ENCODE assay signal across 29 cellular contexts in the genomic region with DNA sequence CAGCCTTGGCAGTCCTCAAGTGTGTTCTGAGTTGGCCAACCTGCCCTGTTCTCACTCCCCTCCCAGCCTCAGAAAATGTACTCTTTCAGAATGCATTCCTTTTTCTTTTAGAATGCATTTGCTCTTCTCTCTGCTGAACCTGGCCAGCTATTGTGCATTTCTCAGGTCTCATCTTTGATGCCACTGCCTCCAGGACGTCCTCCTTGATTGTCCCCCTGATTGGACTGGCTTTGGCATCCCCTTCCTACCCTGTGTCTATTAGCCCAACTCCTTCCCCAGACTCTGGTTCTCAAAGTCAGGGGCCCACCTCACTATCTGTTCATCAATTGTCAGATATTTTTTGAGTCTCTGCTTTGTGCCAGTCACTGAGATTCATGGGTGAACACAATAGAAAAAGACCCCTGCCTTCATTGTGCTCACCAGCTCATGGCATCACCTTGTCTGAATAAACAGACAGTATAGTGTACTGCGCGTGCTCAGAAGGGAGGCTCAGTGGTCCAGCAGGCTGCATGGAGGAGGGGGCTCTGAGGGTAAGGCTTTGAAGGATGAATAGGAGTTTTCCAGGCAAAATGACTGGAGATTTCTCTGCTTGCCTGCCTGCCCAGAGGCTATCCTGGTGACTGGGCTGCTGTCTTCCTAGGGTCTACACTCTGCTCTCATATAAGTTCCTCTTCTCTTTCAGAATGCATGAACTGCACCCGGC.
"Had no signal": no experiment of that assay in that cellular context is flagged by ENCODE, and none has a peak within 500 bp of the region (broad histone marks: within the 10 kb centered on the region; RNA-seq: fewer than 3 reads in every experiment).

No MANE protein-coding gene starts in this region.

- H3K4me1 Mint-ChIP-seq: activated CD4-positive, alpha-beta T cell treated with anti-CD3 and anti-CD28 coated beads for 36 hours; activated naive CD8-positive, alpha-beta T cell treated with anti-CD3 and anti-CD28 coated beads for 36 hours; central memory CD8-positive, alpha-beta T cell; IgD-negative memory B cell had no signal

- H3K36me3 ChIP-seq: cardiac muscle cell had no signal

- H3K27me3 Mint-ChIP-seq: activated naive CD8-positive, alpha-beta T cell treated with anti-CD3 and anti-CD28 coated beads for 36 hours had no signal

- H3K4me3 Mint-ChIP-seq: activated CD4-positive, alpha-beta memory T cell treated with anti-CD3 and anti-CD28 coated beads for 36 hours; activated CD4-positive, alpha-beta T cell treated with anti-CD3 and anti-CD28 coated beads for 36 hours; activated naive CD4-positive, alpha-beta T cell treated with anti-CD3 and anti-CD28 coated beads for 36 hours; activated naive CD8-positive, alpha-beta T cell treated with anti-CD3 and anti-CD28 coated beads for 36 hours; activated T-cell treated with anti-CD3 and anti-CD28 coated beads, Interleukin-2, amount 50 U/mL, for 4 hours; activated T-helper 1 cell treated with anti-CD3 and anti-CD28 coated beads, Interleukin-12 subunit alpha, Interleukin-12 subunit beta, Interleukin-2, Interleukin-4 antibody, amounts not matched to agents 30 ng/mL and 10 ng/mL and 1 ng/mL, durations not matched to agents 14 hours and 24 hours and 36 hours; central memory CD8-positive, alpha-beta T cell; IgD-negative memory B cell; T-helper 1 cell treated with Interleukin-12 subunit alpha and Interleukin-12 subunit beta and Interleukin-4 antibody, amounts not matched to agents 30 μg/mL and 1 μg/mL, for 36 hours; T-helper 2 cell treated with Interferon-gamma antibody and Interleukin-4, amounts not matched to agents 5 μg/mL and 100 μg/mL, for 36 hours had no signal

- H3K36me3 Mint-ChIP-seq: activated CD4-positive, alpha-beta memory T cell treated with anti-CD3 and anti-CD28 coated beads for 36 hours; activated naive CD8-positive, alpha-beta T cell treated with anti-CD3 and anti-CD28 coated beads for 36 hours; IgD-negative memory B cell had no signal

- H3K4me2 ChIP-seq: PC-9 had no signal

- H3K27ac ChIP-seq: cardiac muscle cell, PC-9 had no signal

- H2AFZ ChIP-seq: PC-9 had no signal

- H3K27me3 ChIP-seq: cardiac muscle cell had no signal

- H3K4me3 ChIP-seq: cardiac muscle cell, PC-9 had no signal

- H3K9me3 Mint-ChIP-seq: activated CD4-positive, alpha-beta memory T cell treated with anti-CD3 and anti-CD28 coated beads for 36 hours; activated naive CD4-positive, alpha-beta T cell treated with anti-CD3 and anti-CD28 coated beads for 36 hours; activated naive CD8-positive, alpha-beta T cell treated with anti-CD3 and anti-CD28 coated beads for 36 hours; activated T-cell treated with anti-CD3 and anti-CD28 coated beads, Interleukin-2, amount 50 U/mL, for 4 hours; activated T-helper 1 cell treated with anti-CD3 and anti-CD28 coated beads, Interleukin-12 subunit alpha, Interleukin-12 subunit beta, Interleukin-2, Interleukin-4 antibody, amounts not matched to agents 30 ng/mL and 10 ng/mL and 1 ng/mL, durations not matched to agents 14 hours and 24 hours and 36 hours; T-helper 1 cell treated with Interleukin-12 subunit alpha and Interleukin-12 subunit beta and Interleukin-4 antibody, amounts not matched to agents 30 μg/mL and 1 μg/mL, for 36 hours; T-helper 2 cell treated with Interferon-gamma antibody and Interleukin-4, amounts not matched to agents 5 μg/mL and 100 μg/mL, for 36 hours had no signal

- DNase-seq: activated CD4-positive, alpha-beta memory T cell treated with anti-CD3 and anti-CD28 coated beads for 36 hours; activated CD4-positive, alpha-beta T cell treated with anti-CD3 and anti-CD28 coated beads for 36 hours; activated CD4-positive, alpha-beta T cell treated with anti-CD3 and anti-CD28 coated beads, Interleukin-2, amount 50 U/mL, for 1 hour; activated CD8-positive, alpha-beta memory T cell treated with anti-CD3 and anti-CD28 coated beads, Interleukin-2, amount 50 U/mL, for 4 hours; activated gamma-delta T cell treated with Interleukin-2 at 50 U/mL for 16 hours; activated naive CD4-positive, alpha-beta T cell treated with anti-CD3 and anti-CD28 coated beads for 36 hours; activated naive CD8-positive, alpha-beta T cell treated with anti-CD3 and anti-CD28 coated beads for 36 hours; activated T-cell treated with anti-CD3 and anti-CD28 coated beads for 4 hours; activated T-cell treated with anti-CD3 and anti-CD28 coated beads, Interleukin-2, amount 50 U/mL, for 4 hours; amniotic stem cell; aorta; Kasumi-1; KG1; NCI-H146; NCI-H187; NCI-H2029 treated with DMSO at 0.1 percent for 48 hours; NCI-H2107; NCI-H510A; NCI-H748 treated with DMSO at 0.1 percent for 48 hours; NK-92 treated with Interleukin-12 subunit alpha and Interleukin-12 subunit beta, amount 100 ng/mL, for 24 hours; PC-9; Right ventricle myocardium superior had no signal

- H3K27ac Mint-ChIP-seq: activated CD4-positive, alpha-beta memory T cell treated with anti-CD3 and anti-CD28 coated beads for 36 hours; activated CD4-positive, alpha-beta T cell treated with anti-CD3 and anti-CD28 coated beads for 36 hours; activated naive CD4-positive, alpha-beta T cell treated with anti-CD3 and anti-CD28 coated beads for 36 hours; activated naive CD8-positive, alpha-beta T cell treated with anti-CD3 and anti-CD28 coated beads for 36 hours; activated T-helper 1 cell treated with anti-CD3 and anti-CD28 coated beads, Interleukin-12 subunit alpha, Interleukin-12 subunit beta, Interleukin-2, Interleukin-4 antibody, amounts not matched to agents 30 ng/mL and 10 ng/mL and 1 ng/mL, durations not matched to agents 14 hours and 24 hours and 36 hours; T-helper 1 cell treated with Interleukin-12 subunit alpha and Interleukin-12 subunit beta and Interleukin-4 antibody, amounts not matched to agents 30 μg/mL and 1 μg/mL, for 36 hours; T-helper 2 cell treated with Interferon-gamma antibody and Interleukin-4, amounts not matched to agents 5 μg/mL and 100 μg/mL, for 36 hours had no signal

- ATAC-seq: activated CD4-positive, alpha-beta T cell treated with anti-CD3 and anti-CD28 coated beads for 36 hours; activated CD4-positive, CD25-positive, alpha-beta regulatory T cell treated with anti-CD3 and anti-CD28 coated beads, Interleukin-2, amount 50 U/mL, for 24 hours; activated T-cell treated with anti-CD3 and anti-CD28 coated beads, Interleukin-2, amount 50 U/mL, for 4 hours had no signal
